In genomic region chr10:38038932-38039245, GRCh38 we compare ENCODE assay signal across 13 cellular contexts. TPM values are rescaled to one million over a fixed set of nuclear protein-coding genes. Genes with fewer than 3 reads are reported as not detected.
A peak's percentile ranks its signal among the peaks of the same experiment; 100 is the strongest.
DNase-seq lines count a peak whose midpoint lies in the region; ATAC-seq and TF ChIP-seq lines count a peak whose summit lies in the region.
"Had no signal": no experiment of that assay in that cellular context is flagged by ENCODE, and none has a peak within 500 bp of the region (broad histone marks: within the 10 kb centered on the region; RNA-seq: fewer than 3 reads in every experiment).

No MANE protein-coding gene starts in this region.

- H3K9me3 Mint-ChIP-seq in activated T-cell treated with anti-CD3 and anti-CD28 coated beads, Interleukin-2, amount 50 U/mL, for 4 hours, result no peaks in the 10 kb centered on the region
- peaks cover 14% of the 10 kb centered on the region for H3K9me3 Mint-ChIP-seq in osteocyte (ENCODE audit: unreplicated experiment)

- in situ Hi-C loops in G401 (cut with HindIII; ENCODE audit: low sequenced_read_pairs), result no loop called here

- no peaks in the 10 kb centered on the region for H4K20me1 ChIP-seq in SU-DHL-6 (ENCODE audit: low read depth, low read length)

- H3K27ac ChIP-seq in SU-DHL-6 (ENCODE audit: low read depth, low read length), result peak overlapping the region; percentile 64
- H3K27ac ChIP-seq: adrenal gland had no signal

- peak overlapping the region; percentile 43 for H3K9ac ChIP-seq in SU-DHL-6 (ENCODE audit: low read length)

- peak overlapping the region; percentile 87 for H3K4me2 ChIP-seq in SU-DHL-6 (ENCODE audit: low read depth, low read length, poor library complexity, severe bottlenecking)

- no peaks in the 10 kb centered on the region for H3K9me3 ChIP-seq in SU-DHL-6 (ENCODE audit: insufficient read depth, low read length)
- H3K9me3 ChIP-seq: adrenal gland had no signal

- no peaks in the 10 kb centered on the region for H3K27me3 Mint-ChIP-seq in activated T-cell treated with anti-CD3 and anti-CD28 coated beads, Interleukin-2, amount 50 U/mL, for 4 hours (ENCODE audit: low read depth)
- no peaks in the 10 kb centered on the region for H3K27me3 Mint-ChIP-seq in osteocyte (ENCODE audit: unreplicated experiment)

- H3K36me3 Mint-ChIP-seq in activated T-cell treated with anti-CD3 and anti-CD28 coated beads, Interleukin-2, amount 50 U/mL, for 4 hours (ENCODE audit: insufficient read depth), result peaks cover 62% of the 10 kb centered on the region
- peaks cover 60% of the 10 kb centered on the region for H3K36me3 Mint-ChIP-seq in osteocyte (ENCODE audit: unreplicated experiment)

- DNase-seq in activated T-cell treated with anti-CD3 and anti-CD28 coated beads, Interleukin-2, amount 50 U/mL, for 4 hours, result no peak
- DNase-seq in activated T-cell treated with anti-CD3 and anti-CD28 coated beads, Interleukin-2, amount 50 U/mL, for 1 hour, result no peak
- DNase-seq in osteocyte (ENCODE audit: extremely low spot score, unreplicated experiment) (no peak), G401 (ENCODE audit: low spot score) (no peak), GM10266 (ENCODE audit: extremely low spot score) (no peak), NCI-H526 treated with DMSO at 0.1 percent for 48 hours (lab: John Stamatoyannopoulos, UW) (no peak)
- DNase-seq: adrenal gland; GF-D8; nucleus accumbens; stimulated activated CD4-positive, alpha-beta T cell treated with anti-CD3 and anti-CD28 coated beads, Interleukin-15, amount 100 ng/mL, for 24 hours had no signal

- H3K4me3 Mint-ChIP-seq in activated T-cell treated with anti-CD3 and anti-CD28 coated beads, Interleukin-2, amount 50 U/mL, for 4 hours, result peak overlapping the region; percentile 78
- peak overlapping the region; percentile 53 for H3K4me3 Mint-ChIP-seq in osteocyte (ENCODE audit: unreplicated experiment)

- TF ChIP-seq CTCF in SU-DHL-6 (IDR thresholded peaks at IDR 0.05; ENCODE audit: insufficient read depth, low read length, poor library complexity, severe bottlenecking), result no peak
- no peak for TF ChIP-seq CTCF in osteocyte (IDR thresholded peaks at IDR 0.05)
- TF ChIP-seq CTCF in GM10266 (IDR thresholded peaks at IDR 0.05; ENCODE audit: control insufficient read depth, insufficient read depth, low read depth, missing control alignments), result no peak

- peaks cover 33% of the 10 kb centered on the region for H3K36me3 ChIP-seq in SU-DHL-6 (ENCODE audit: low read length)

- ATAC-seq in activated T-cell treated with anti-CD3 and anti-CD28 coated beads, Interleukin-2, amount 50 U/mL, for 4 hours, result no peak
- peak; percentile 21 for ATAC-seq in HG02571 (IDR thresholded peaks at IDR 0.05; ENCODE audit: unreplicated experiment)
- ATAC-seq: left lobe of liver had no signal

- peaks cover 24% of the 10 kb centered on the region for H3K79me2 ChIP-seq in SU-DHL-6 (ENCODE audit: insufficient read depth, low read length)

- H3K27me3 ChIP-seq in SU-DHL-6 (ENCODE audit: low read length), result no peaks in the 10 kb centered on the region
- H3K27me3 ChIP-seq: adrenal gland had no signal

- peaks cover 41% of the 10 kb centered on the region for H3K4me1 Mint-ChIP-seq in activated T-cell treated with anti-CD3 and anti-CD28 coated beads, Interleukin-2, amount 50 U/mL, for 4 hours (ENCODE audit: low read depth)
- H3K4me1 Mint-ChIP-seq in osteocyte (ENCODE audit: unreplicated experiment), result peaks cover 11% of the 10 kb centered on the region

- H3F3A ChIP-seq in SU-DHL-6 (ENCODE audit: insufficient read depth), result peaks cover 15% of the 10 kb centered on the region

- H3K4me3 ChIP-seq in SU-DHL-6 (ENCODE audit: insufficient read depth, low read length, poor library complexity, severe bottlenecking), result no peak overlapping the region

- no peaks in the 10 kb centered on the region for H3K9me2 ChIP-seq in SU-DHL-6 (replicated peaks; ENCODE audit: insufficient read depth, low read length)

- H3K27ac Mint-ChIP-seq in osteocyte (ENCODE audit: unreplicated experiment), result peak overlapping the region; percentile 69

- no peak overlapping the region for H2AFZ ChIP-seq in SU-DHL-6 (ENCODE audit: low read depth, low read length, severe bottlenecking)

RNA-seq across cellular contexts. Expression of gene ZNF33A, which starts 28.4 kb away (rescaled TPM):
- total RNA-seq in activated T-cell treated with anti-CD3 and anti-CD28 coated beads, Interleukin-2, amount 50 U/mL, for 4 hours, result 10 to 100 TPM; 10.4 to 14.3 (median 12.2) TPM
- total RNA-seq in osteocyte, result 21.3 and 22.7 TPM in 2 replicates
- 12.2 and 18.1 TPM in 2 replicates for total RNA-seq in G401 (2014; rRNA removed; shearing (Covaris generic))

RNA-seq across cellular contexts. Expression of gene ZNF37A, which starts 55.2 kb away (rescaled TPM):
- 10 to 100 TPM; 18.0 to 23.7 (median 19.9) TPM for total RNA-seq in activated T-cell treated with anti-CD3 and anti-CD28 coated beads, Interleukin-2, amount 50 U/mL, for 4 hours
- 19.1 and 20.4 TPM in 2 replicates for total RNA-seq in osteocyte
- 12.1 and 17.0 TPM in 2 replicates for total RNA-seq in G401 (2014; rRNA removed; shearing (Covaris generic))
